In the genomic region with DNA sequence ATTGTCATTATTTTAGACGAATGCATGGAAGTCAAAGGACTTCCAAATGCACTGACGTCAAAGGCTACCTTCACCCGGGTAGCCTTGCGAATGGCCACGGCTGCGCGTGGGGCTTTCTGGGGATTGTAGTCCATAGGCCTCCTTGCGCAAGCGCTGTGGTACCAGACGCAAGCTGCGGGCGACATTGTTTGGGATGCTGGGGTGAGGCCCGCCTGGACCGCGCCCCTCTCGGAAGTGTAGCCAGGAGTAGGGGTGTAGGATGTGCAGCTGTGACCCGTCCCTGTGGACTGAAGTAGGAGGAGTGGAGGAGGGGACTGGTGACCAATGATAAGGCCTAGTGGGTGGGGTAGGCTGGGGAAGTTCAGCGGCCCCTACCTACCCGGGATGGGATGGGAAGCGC, we compare ENCODE assay signal across 8 cellular contexts.
DNase-seq lines count a peak whose midpoint lies in the region; ATAC-seq, FAIRE-seq and TF ChIP-seq lines count a peak whose summit lies in the region.
"Not testable (repeated sequence)": the region's sequence is repeated elsewhere in the genome, so short reads cannot be mapped to it uniquely, and the experiment has no call there.

No MANE protein-coding gene starts in this region.

- not testable (repeated sequence) for H3K9ac ChIP-seq in kidney (ENCODE audit: low read length in 2 of 2); parathyroid adenoma

- not testable (repeated sequence) for H3K36me3 ChIP-seq in heart right ventricle; kidney (ENCODE audit: control insufficient read depth in 1 of 2, insufficient read depth in 2 of 2, low read length in 2 of 2); parathyroid adenoma (ENCODE audit: control insufficient read depth, insufficient read depth, low read length)

- not testable (repeated sequence) for H3K79me2 ChIP-seq in parathyroid adenoma

- not testable (repeated sequence) for H3K27me3 Mint-ChIP-seq in dendritic cell treated with granulocyte-macrophage colony-stimulating factor and Interleukin-4, amounts not matched to agents 40 ng/mL and 50 ng/mL, for 4 days

- H3K4me3 Mint-ChIP-seq in dendritic cell treated with granulocyte-macrophage colony-stimulating factor and Interleukin-4, amounts not matched to agents 40 ng/mL and 50 ng/mL, for 4 days = peak overlapping the region; percentile 22

- 11 to 26% methylated on average over 20 of the region's 20 CpGs for WGBS in heart right ventricle, 2 donors

- peak overlapping the region; percentile 51 for H2AFZ ChIP-seq in parathyroid adenoma

- TF ChIP-seq CTCF in heart right ventricle (IDR thresholded peaks at IDR 0.05); kidney (IDR thresholded peaks at IDR 0.05; ENCODE audit: borderline replicate concordance, extremely low read depth, insufficient read depth); parathyroid adenoma (IDR thresholded peaks at IDR 0.05): not testable (repeated sequence)

- not testable (repeated sequence) for H3K9me3 ChIP-seq in heart right ventricle; kidney (ENCODE audit: control insufficient read depth in 1 of 2, low read length in 2 of 2); parathyroid adenoma (ENCODE audit: control insufficient read depth, low read length)

- H3K9me3 Mint-ChIP-seq in dendritic cell treated with granulocyte-macrophage colony-stimulating factor and Interleukin-4, amounts not matched to agents 40 ng/mL and 50 ng/mL, for 4 days = peaks cover 21% of the 10 kb centered on the region

- H3K27ac Mint-ChIP-seq in dendritic cell treated with granulocyte-macrophage colony-stimulating factor and Interleukin-4, amounts not matched to agents 40 ng/mL and 50 ng/mL, for 4 days = not testable (repeated sequence)

- FAIRE-seq in kidney (lab: Jason Lieb, UNC); urothelium cell line (lab: Jason Lieb, UNC): not testable (repeated sequence)

- not testable (repeated sequence) for H3K36me3 Mint-ChIP-seq in dendritic cell treated with granulocyte-macrophage colony-stimulating factor and Interleukin-4, amounts not matched to agents 40 ng/mL and 50 ng/mL, for 4 days (ENCODE audit: low read depth)

- H3K4me3 ChIP-seq in heart right ventricle (peak overlapping the region in 3 of 10 donors; percentile 13 to 35 (median 22)), parathyroid adenoma (ENCODE audit: low read depth, low read length) (peak overlapping the region; percentile 44)
- H3K4me3 ChIP-seq in kidney (ENCODE audit: low read length in 2 of 2) = not testable (repeated sequence)

- not testable (repeated sequence) for H3K27me3 ChIP-seq in heart right ventricle; parathyroid adenoma (ENCODE audit: control insufficient read depth, insufficient read depth, low read length)

- peak; percentile 15 for DNase-seq in EL
- peak; percentile 54 for DNase-seq in NCI-H2227 treated with DMSO at 0.1 percent for 48 hours (lab: John Stamatoyannopoulos, UW)
- DNase-seq in activated CD4-positive, alpha-beta T cell treated with anti-CD3 and anti-CD28 coated beads for 48 hours = peak; percentile 20
- DNase-seq in heart right ventricle = peak; percentile 35 to 60
- peak; percentile 62 for DNase-seq in kidney
- peak; percentile 37 for DNase-seq in urothelium cell line (ENCODE audit: low spot score)

- peak in 6 of 8 donors; percentile 25 to 76 (median 58) for ATAC-seq in heart right ventricle

- H3K4me2 ChIP-seq in parathyroid adenoma (ENCODE audit: low read length) = peak overlapping the region; percentile 49

- H3K4me1 Mint-ChIP-seq in dendritic cell treated with granulocyte-macrophage colony-stimulating factor and Interleukin-4, amounts not matched to agents 40 ng/mL and 50 ng/mL, for 4 days (ENCODE audit: low read depth) = not testable (repeated sequence)

- not testable (repeated sequence) for H3K4me1 ChIP-seq in heart right ventricle; kidney (ENCODE audit: control insufficient read depth in 1 of 2, insufficient read depth in 1 of 2, low read depth in 1 of 2, low read length in 2 of 2); parathyroid adenoma

- H3K27ac ChIP-seq in heart right ventricle; kidney (ENCODE audit: low read depth in 2 of 2, low read length in 2 of 2); parathyroid adenoma: not testable (repeated sequence)

- intact Hi-C loops in dendritic cell treated with granulocyte-macrophage colony-stimulating factor and Interleukin-4, amounts not matched to agents 40 ng/mL and 50 ng/mL, for 4 days (cut with micrococcal nuclease); heart right ventricle (cut with DNase I); kidney (cut with DNase I): not testable (repeated sequence)
